ENCODE assay signal across 15 cellular contexts in genomic region chr1:227942716-227943261, GRCh38. TPM values are rescaled to one million over a fixed set of nuclear protein-coding genes. Genes with fewer than 3 reads are reported as not detected.
DNase-seq lines count a peak whose midpoint lies in the region; ATAC-seq and TF ChIP-seq lines count a peak whose summit lies in the region.
"Had no signal": no experiment of that assay in that cellular context is flagged by ENCODE, and none has a peak within 500 bp of the region (broad histone marks: within the 10 kb centered on the region; RNA-seq: fewer than 3 reads in every experiment).

No MANE protein-coding gene starts in this region.

- POLR2A ChIA-PET in GM10248 (lab: Yijun Ruan, JAX) = no interaction called here

- H2BK120ac ChIP-seq in trophoblast cell (ENCODE audit: insufficient read depth, low read length, poor library complexity) = no peak overlapping the region

- H3K18ac ChIP-seq in trophoblast cell (ENCODE audit: low read length) = peak overlapping the region; percentile 44

- dilution Hi-C loops in mammary epithelial cell (cut with HindIII; ENCODE audit: low sequenced_read_pairs) = loop anchor here (25.0 kb wide), 1 partner anchor 180 kb away; no protein-coding TSS in a partner anchor

- H2BK12ac ChIP-seq in trophoblast cell (ENCODE audit: low read length) = peak overlapping the region; percentile 2

- no peak for ATAC-seq in effector memory CD8-positive, alpha-beta T cell (replicated peaks)
- ATAC-seq: stimulated activated naive CD8-positive, alpha-beta T cell treated with anti-CD3 and anti-CD28 coated beads, Interleukin-15, amount 100 ng/mL, for 72 hours had no signal

- no peaks in the 10 kb centered on the region for H3K36me3 ChIP-seq in BLaER1
- no peaks in the 10 kb centered on the region for H3K36me3 ChIP-seq in H7 (replicated peaks; ENCODE audit: control insufficient read depth, insufficient read depth, low read length)
- H3K36me3 ChIP-seq in right atrium auricular region = no peaks in the 10 kb centered on the region
- H3K36me3 ChIP-seq in trophoblast cell (ENCODE audit: control insufficient read depth in 1 of 2, insufficient read depth in 2 of 2, low read length in 2 of 2) = peaks cover 3 to 4% of the 10 kb centered on the region in 2 experiments
- no peaks in the 10 kb centered on the region for H3K36me3 ChIP-seq in mammary epithelial cell (ENCODE audit: insufficient read depth, low read length)

- peaks cover 79% of the 10 kb centered on the region for H3K4me1 ChIP-seq in BLaER1
- peaks cover 0 to 20% of the 10 kb centered on the region in 2 donors for H3K4me1 ChIP-seq in right atrium auricular region
- peaks cover 35 to 60% of the 10 kb centered on the region in 2 experiments for H3K4me1 ChIP-seq in trophoblast cell (ENCODE audit: control insufficient read depth in 1 of 2, insufficient read depth in 2 of 2, low read length in 2 of 2)
- peaks cover 21% of the 10 kb centered on the region for H3K4me1 ChIP-seq in mammary epithelial cell (ENCODE audit: insufficient read depth, low read length)

- WGBS in trophoblast cell (ENCODE audit: extremely low coverage, insufficient coverage, insufficient read length) = no CpG with 5 or more reads among the region's 8 CpGs
- WGBS in mammary epithelial cell (ENCODE audit: low coverage, missing lambda C conversion rate) = 94% methylated on average over 6 of the region's 8 CpGs

- H3K79me2 ChIP-seq in trophoblast cell (ENCODE audit: control insufficient read depth, insufficient read depth, low read length, poor library complexity) (peaks cover 8% of the 10 kb centered on the region), mammary epithelial cell (ENCODE audit: insufficient read depth, low read length) (peaks cover 95% of the 10 kb centered on the region)

- H3K23ac ChIP-seq in trophoblast cell (ENCODE audit: low read length) = no peak overlapping the region

- intact Hi-C loops in mammary epithelial cell (cut with micrococcal nuclease) = no loop called here

- no peaks in the 10 kb centered on the region for H3K36me3 Mint-ChIP-seq in effector memory CD8-positive, alpha-beta T cell (ENCODE audit: insufficient read depth)

- TF ChIP-seq CTCF in right atrium auricular region (IDR thresholded peaks at IDR 0.05) = no peak
- no peak for TF ChIP-seq CTCF in mammary epithelial cell (conservative IDR thresholded peaks at IDR 0.05 in 1 of 2, IDR thresholded peaks at IDR 0.05 in 1 of 2; ENCODE audit: extremely low read depth in 1 of 2, insufficient read depth in 1 of 2, low read depth in 1 of 2, low read length in 2 of 2)
- no peak for TF ChIP-seq CTCF in GM10248 (IDR thresholded peaks at IDR 0.05; ENCODE audit: control extremely low read depth, extremely low read depth, low read depth, missing control alignments)

- H3K14ac ChIP-seq in trophoblast cell (ENCODE audit: low read length) = no peak overlapping the region

- no peak overlapping the region for H4K8ac ChIP-seq in trophoblast cell (ENCODE audit: low read depth, low read length)

- no peak overlapping the region for H2AK5ac ChIP-seq in trophoblast cell (ENCODE audit: low read length)

- no TSS peak for BruUV-seq in mammary epithelial cell (replicated peaks; lab: Mats Ljungman, UMichigan)

- peak overlapping the region; percentile 2 for H3K4ac ChIP-seq in trophoblast cell (ENCODE audit: low read depth, low read length)

- no peak overlapping the region for H2AFZ ChIP-seq in trophoblast cell (ENCODE audit: insufficient read depth, low read length, poor library complexity)
- no peak overlapping the region for H2AFZ ChIP-seq in mammary epithelial cell (ENCODE audit: low read depth, low read length)

- peak overlapping the region; percentile 15 for H4K91ac ChIP-seq in trophoblast cell (ENCODE audit: low read depth, low read length)

- in situ Hi-C loops in mammary epithelial cell (cut with MboI; ENCODE audit: low sequenced_read_pairs in 2 of 2) = loop anchor here (10.0 to 25.0 kb wide), 2 partner anchors 178 to 455 kb away; no protein-coding TSS in a partner anchor

- H3K4me2 ChIP-seq in BLaER1 (peak overlapping the region; percentile 55; the same call in 1 of the 2 replicates), trophoblast cell (ENCODE audit: low read length) (no peak overlapping the region), mammary epithelial cell (ENCODE audit: insufficient read depth, low read depth, low read length) (no peak overlapping the region)

- H3K27ac Mint-ChIP-seq in effector memory CD8-positive, alpha-beta T cell = peak overlapping the region in 1 of 2 donors; percentile 53
- H3K27ac Mint-ChIP-seq: T-helper 1 cell treated with Interleukin-12 subunit alpha and Interleukin-12 subunit beta and Interleukin-4 antibody, amounts not matched to agents 30 μg/mL and 1 μg/mL, for 36 hours had no signal

- no peaks in the 10 kb centered on the region for H3K9me3 Mint-ChIP-seq in effector memory CD8-positive, alpha-beta T cell
- H3K9me3 Mint-ChIP-seq: stimulated activated naive CD8-positive, alpha-beta T cell treated with anti-CD3 and anti-CD28 coated beads, Interleukin-15, amount 100 ng/mL, for 72 hours; T-helper 1 cell treated with Interleukin-12 subunit alpha and Interleukin-12 subunit beta and Interleukin-4 antibody, amounts not matched to agents 30 μg/mL and 1 μg/mL, for 36 hours had no signal

- DNase-seq in H7 (peak; percentile 38), right atrium auricular region (ENCODE audit: low spot score) (peak; percentile 48), trophoblast cell (no peak), mammary epithelial cell (no peak), GM10248 (ENCODE audit: extremely low spot score) (no peak), amygdala (lab: John Stamatoyannopoulos, UW) (no peak)
- DNase-seq in effector memory CD8-positive, alpha-beta T cell = no peak
- DNase-seq: AML-193; central memory CD4-positive, alpha-beta T cell; mesendoderm; MV-4-11; stimulated activated CD4-positive, alpha-beta T cell treated with anti-CD3 and anti-CD28 coated beads, Interleukin-12 subunit alpha, Interleukin-12 subunit beta, amount 100 ng/mL, for 4 hours had no signal

- CTCF ChIA-PET in mammary epithelial cell (lab: Charles Lee; ENCODE audit: low non-redundant PET) = no interaction called here
- CTCF ChIA-PET in GM10248 (lab: Yijun Ruan, JAX) = interaction anchor here (1.1 to 1.4 kb wide), 3 partner anchors 9 to 462 kb away, joined by 3 read pairs; no protein-coding TSS in a partner anchor

- H3K4me1 Mint-ChIP-seq in effector memory CD8-positive, alpha-beta T cell (ENCODE audit: low read depth in 2 of 2) = peaks cover 3 to 4% of the 10 kb centered on the region in 2 donors

- peaks cover 6% of the 10 kb centered on the region for H3K79me1 ChIP-seq in trophoblast cell (ENCODE audit: low read length)

- no peak overlapping the region for H4K12ac ChIP-seq in trophoblast cell (ENCODE audit: low read depth, low read length)

- H3K27ac ChIP-seq in BLaER1 = no peak overlapping the region; the same call in 1 of the 2 replicates
- H3K27ac ChIP-seq in right atrium auricular region = no peak overlapping the region
- H3K27ac ChIP-seq in trophoblast cell (ENCODE audit: low read depth, low read length) = no peak overlapping the region
- no peak overlapping the region for H3K27ac ChIP-seq in mammary epithelial cell (ENCODE audit: insufficient read depth, low read depth, low read length)

- no peak overlapping the region for H2BK5ac ChIP-seq in trophoblast cell (ENCODE audit: low read depth, low read length, poor library complexity)

- no peak overlapping the region for H3K4me3 Mint-ChIP-seq in effector memory CD8-positive, alpha-beta T cell
- H3K4me3 Mint-ChIP-seq: stimulated activated naive CD8-positive, alpha-beta T cell treated with anti-CD3 and anti-CD28 coated beads, Interleukin-15, amount 100 ng/mL, for 72 hours; T-helper 1 cell treated with Interleukin-12 subunit alpha and Interleukin-12 subunit beta and Interleukin-4 antibody, amounts not matched to agents 30 μg/mL and 1 μg/mL, for 36 hours had no signal

- H3K9ac ChIP-seq in BLaER1 = no peak overlapping the region
- H3K9ac ChIP-seq in trophoblast cell (ENCODE audit: low read length) = no peak overlapping the region
- no peak overlapping the region for H3K9ac ChIP-seq in mammary epithelial cell (ENCODE audit: insufficient read depth, low read length)

- H3K4me3 ChIP-seq in BLaER1 (no peak overlapping the region), H7 (ENCODE audit: insufficient read depth, low read depth, low read length) (no peak overlapping the region), right atrium auricular region (no peak overlapping the region), trophoblast cell (ENCODE audit: low read depth, low read length) (no peak overlapping the region), mammary epithelial cell (replicated peaks in 1 of 3; ENCODE audit: insufficient read depth in 1 of 3, low read depth in 2 of 3, low read length in 3 of 3) (no peak overlapping the region)

- H4K20me1 ChIP-seq in BLaER1 (peaks cover 19% of the 10 kb centered on the region; the same call in 1 of the 2 replicates), mammary epithelial cell (ENCODE audit: insufficient read depth, low read length) (no peaks in the 10 kb centered on the region)

- H3K27me3 ChIP-seq in BLaER1 (peaks cover 14% of the 10 kb centered on the region), H7 (ENCODE audit: control insufficient read depth, insufficient read depth, low read length) (peaks cover 3% of the 10 kb centered on the region; the same call in 1 of the 2 replicates), right atrium auricular region (no peaks in the 10 kb centered on the region), trophoblast cell (ENCODE audit: insufficient read depth, low read length) (no peaks in the 10 kb centered on the region), mammary epithelial cell (ENCODE audit: insufficient read depth, low read length) (no peaks in the 10 kb centered on the region)

- H3K27me3 Mint-ChIP-seq in effector memory CD8-positive, alpha-beta T cell = peaks cover 8 to 33% of the 10 kb centered on the region in 2 donors

- H3K9me3 ChIP-seq in BLaER1 (no peaks in the 10 kb centered on the region), right atrium auricular region (no peaks in the 10 kb centered on the region), trophoblast cell (ENCODE audit: insufficient read depth, low read depth, low read length) (peaks cover 5% of the 10 kb centered on the region), mammary epithelial cell (replicated peaks; ENCODE audit: insufficient read depth, low read length) (no peaks in the 10 kb centered on the region)

RNA-seq across cellular contexts. Expression of gene WNT9A, which starts 4.9 kb away (rescaled TPM):
- 3.2 and 4.0 TPM in 2 replicates for total RNA-seq in H7 (2014; rRNA removed; shearing (Covaris generic))
- total RNA-seq in right atrium auricular region = 1 to 10 TPM in 1 of 2 donors, under 1 TPM in 1; 0.78 to 2.2 TPM
- polyA plus RNA-seq in trophoblast cell (2013) = 5.1 and 5.7 TPM in 2 replicates
- 1 to 10 TPM; 7.1 to 7.2 TPM for total RNA-seq in mammary epithelial cell
- 15.4 TPM for polyA plus RNA-seq in mammary epithelial cell
- polyA minus RNA-seq in mammary epithelial cell = 19.7 TPM

Comparison
In these comparisons a context has a peak if more than half of its experiments do, and no peak if none do; other contexts are left out.
1. DNase-seq: peak in H7 (single experiment) and right atrium auricular region (single experiment); none in trophoblast cell (0 of 2), mammary epithelial cell (single experiment), GM10248 (single experiment), effector memory CD8-positive, alpha-beta T cell (0 of 3) and amygdala (0 of 56).